Comparison of ENCODE assay signal across 1 cellular context in the genomic region with DNA sequence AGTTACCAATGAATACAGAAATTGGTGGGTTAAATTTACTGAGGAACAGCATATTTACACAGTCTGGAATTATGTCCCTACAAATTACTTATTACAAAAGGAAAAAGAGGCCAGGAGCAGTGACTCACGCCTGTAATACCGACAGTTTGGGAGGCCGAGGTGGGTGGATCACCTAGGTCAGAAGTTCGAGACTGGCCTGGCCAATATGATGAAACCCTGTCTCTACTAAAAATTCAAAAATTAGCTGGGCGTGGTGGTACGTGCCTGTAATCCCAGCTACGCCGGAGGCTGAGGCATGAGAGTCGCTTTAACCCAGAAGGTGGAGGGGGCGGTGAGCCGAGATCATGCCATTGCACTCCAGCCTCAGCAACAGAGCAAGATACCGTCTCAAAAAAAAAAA.
A peak's percentile ranks its signal among the peaks of the same experiment; 100 is the strongest.
TF ChIP-seq lines count a peak whose summit lies in the region.

No MANE protein-coding gene starts in this region.

TF ChIP-seq in HCT116, 20 proteins besides CTCF, POLR2A, EP300 and RAD21:
- TF ChIP-seq FOSL1 (IDR thresholded peaks at IDR 0.05; ENCODE audit: low read depth) = peak; percentile 51; the same call in 1 of the 2 replicates
- no peak for TF ChIP-seq SIN3A (IDR thresholded peaks at IDR 0.05; ENCODE audit: low read depth)
- peak; percentile 35; the same call in 1 of the 2 replicates for TF ChIP-seq POLR2AphosphoS5 (IDR thresholded peaks at IDR 0.05; ENCODE audit: low read depth, low read length)
- no peak for TF ChIP-seq EZH2 (IDR thresholded peaks at IDR 0.05)
- TF ChIP-seq EGR1 (IDR thresholded peaks at IDR 0.05; ENCODE audit: low read depth) = peak; percentile 69
- TF ChIP-seq SP1 (IDR thresholded peaks at IDR 0.05; ENCODE audit: low read depth) = peak; percentile 55; the same call in 1 of the 2 replicates
- peak; percentile 72; the same call in 1 of the 2 replicates for TF ChIP-seq CEBPB (IDR thresholded peaks at IDR 0.05; ENCODE audit: low read depth)
- TF ChIP-seq, protein P1, sequence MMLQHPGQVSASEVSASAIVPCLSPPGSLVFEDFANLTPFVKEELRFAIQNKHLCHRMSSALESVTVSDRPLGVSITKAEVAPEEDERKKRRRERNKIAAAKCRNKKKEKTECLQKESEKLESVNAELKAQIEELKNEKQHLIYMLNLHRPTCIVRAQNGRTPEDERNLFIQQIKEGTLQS (IDR thresholded peaks at IDR 0.05) = no peak
- TF ChIP-seq ELF1 (IDR thresholded peaks at IDR 0.05; ENCODE audit: borderline replicate concordance, low read depth) = no peak
- TF ChIP-seq JUND (IDR thresholded peaks at IDR 0.05) = peak; percentile 45
- no peak for TF ChIP-seq SRF (IDR thresholded peaks at IDR 0.05; ENCODE audit: low read depth)
- TF ChIP-seq CBX3 (IDR thresholded peaks at IDR 0.05; ENCODE audit: low read depth) = peak; percentile 56; the same call in 1 of the 2 replicates
TF ChIP-seq in HCT116: peak in this region for 7.
